Comparison of ENCODE assay signal across 10 cellular contexts in genomic region chr10:68082815-68083395, GRCh38. TPM values are rescaled to one million over a fixed set of nuclear protein-coding genes. Genes with fewer than 3 reads are reported as not detected.
DNase-seq lines count a peak whose midpoint lies in the region; ATAC-seq, FAIRE-seq and TF ChIP-seq lines count a peak whose summit lies in the region.
"Had no signal": no experiment of that assay in that cellular context is flagged by ENCODE, and none has a peak within 500 bp of the region (broad histone marks: within the 10 kb centered on the region; RNA-seq: fewer than 3 reads in every experiment).

No MANE protein-coding gene starts in this region.

- ATAC-seq in GM23338 (no peak), left ventricle myocardium superior (peak; percentile 14)
- ATAC-seq in stimulated activated naive CD8-positive, alpha-beta T cell treated with anti-CD3 and anti-CD28 coated beads, Interleukin-15, Interleukin-2, amounts not matched to agents 100 U/mL and 50 U/mL, for 24 hours: no peak

- no peaks in the 10 kb centered on the region for H3K79me2 ChIP-seq in GM23338 (replicated peaks; ENCODE audit: insufficient read depth)

- peaks cover 6% of the 10 kb centered on the region for H3F3A ChIP-seq in GM23338 (replicated peaks; ENCODE audit: low read depth)

- no peak overlapping the region for H2AFZ ChIP-seq in GM23338

- H3K27ac ChIP-seq in GM23338 (ENCODE audit: low read depth): no peak overlapping the region
- H3K27ac ChIP-seq in VCaP: no peak overlapping the region; the same call in 1 of the 2 replicates

- no peaks in the 10 kb centered on the region for H3K27me3 Mint-ChIP-seq in GM23338 (ENCODE audit: insufficient read depth, low read depth, poor library complexity)

- DNase-seq in GM23338 (ENCODE audit: low spot score) (peak; percentile 15), left ventricle myocardium superior (no peak), DMS153 (lab: John Stamatoyannopoulos, UW) (no peak), HTR-8/SVneo (ENCODE audit: insufficient read length, low spot score) (no peak), NOMO-1 treated with dmso at 0.1 percent for 144 hours (lab: John Stamatoyannopoulos, UW; ENCODE audit: unreplicated experiment) (no peak)
- DNase-seq in stimulated activated naive CD8-positive, alpha-beta T cell treated with anti-CD3 and anti-CD28 coated beads, Interleukin-15, Interleukin-2, amounts not matched to agents 100 U/mL and 50 U/mL, for 24 hours: no peak
- DNase-seq: NCI-H1930; stimulated activated CD4-positive, alpha-beta T cell treated with anti-CD3 and anti-CD28 coated beads, Interleukin-15, amount 100 ng/mL, for 24 hours had no signal

- H3K9me3 Mint-ChIP-seq in GM23338: no peaks in the 10 kb centered on the region

- TF ChIP-seq CTCF in GM23338 (conservative IDR thresholded peaks at IDR 0.05; ENCODE audit: low read depth in 2 of 2) (peak in 1 of 2 experiments; percentile 36; a peak in 3 of 4 replicates), VCaP (conservative IDR thresholded peaks at IDR 0.05) (peak; percentile 59)

- no peak overlapping the region for H3K27ac Mint-ChIP-seq in GM23338

- H3K27me3 ChIP-seq in GM23338 (ENCODE audit: insufficient read depth): no peaks in the 10 kb centered on the region

- H3K4me3 ChIP-seq in GM23338: no peak overlapping the region

- no peak overlapping the region for H3K4me2 ChIP-seq in GM23338

- intact Hi-C loops in left ventricle myocardium superior (cut with micrococcal nuclease): loop anchor here (5.0 kb wide), 1 partner anchor 74 kb away; no protein-coding TSS in a partner anchor

- H3K4me3 Mint-ChIP-seq in GM23338: no peak overlapping the region

- peaks cover 21% of the 10 kb centered on the region for H3K4me1 Mint-ChIP-seq in GM23338

- H3K36me3 Mint-ChIP-seq in GM23338 (ENCODE audit: low read depth): no peaks in the 10 kb centered on the region

- peaks cover 12% of the 10 kb centered on the region for H3K4me1 ChIP-seq in GM23338 (ENCODE audit: insufficient read depth)

- no peaks in the 10 kb centered on the region for H3K36me3 ChIP-seq in GM23338 (ENCODE audit: insufficient read depth)

- H3K9me2 ChIP-seq in GM23338 (ENCODE audit: insufficient read depth): no peaks in the 10 kb centered on the region

- FAIRE-seq in A204.1 (lab: Jason Lieb, UNC) (peak; percentile 99), HTR-8/SVneo (lab: Jason Lieb, UNC) (no peak)

- H4K20me1 ChIP-seq in GM23338 (replicated peaks; ENCODE audit: insufficient read depth): no peaks in the 10 kb centered on the region

TF ChIP-seq in GM23338, 12 proteins besides CTCF, POLR2A, EP300 and RAD21 (continues in another document):
- TF ChIP-seq ZNF114 (CRISPR knock-in tag; IDR thresholded peaks at IDR 0.05) (no peak), STAT1 (IDR thresholded peaks at IDR 0.05; ENCODE audit: unreplicated experiment) (no peak), EZH2phosphoT487 (IDR thresholded peaks at IDR 0.05; ENCODE audit: unreplicated experiment) (no peak), EZH2 (IDR thresholded peaks at IDR 0.05; ENCODE audit: low read depth, unreplicated experiment) (no peak), NANOG (IDR thresholded peaks at IDR 0.05; ENCODE audit: borderline replicate concordance) (no peak), REST (IDR thresholded peaks at IDR 0.05; ENCODE audit: unreplicated experiment) (no peak), ZNF462 (CRISPR knock-in tag; IDR thresholded peaks at IDR 0.05) (no peak), CREB1 (CRISPR knock-in tag; IDR thresholded peaks at IDR 0.05; ENCODE audit: low read depth) (no peak), JUNB (IDR thresholded peaks at IDR 0.05; ENCODE audit: unreplicated experiment) (no peak), POLR2AphosphoS5 (IDR thresholded peaks at IDR 0.05; ENCODE audit: low read depth) (no peak)

RNA-seq across cellular contexts. Expression of gene HERC4, which starts 7.8 kb away (rescaled TPM):
- total RNA-seq in GM23338 (2014; rRNA removed; shearing (Covaris generic)): 60.4 and 67.2 TPM in 2 replicates
- 16.2 and 20.1 TPM in 2 replicates for polyA plus RNA-seq in GM23338 (2016; fragmentation: Nextera tagmentation; extraction: Ambion mirVana)
- 28.3 TPM for total RNA-seq in left ventricle myocardium superior

RNA-seq across cellular contexts. Expression of gene MYPN, which starts 26.4 kb away (rescaled TPM):
- total RNA-seq in GM23338 (2014; rRNA removed; shearing (Covaris generic)): not detected in 2 replicates
- polyA plus RNA-seq in GM23338 (2016; fragmentation: Nextera tagmentation; extraction: Ambion mirVana): not detected in 2 replicates
- 107 TPM for total RNA-seq in left ventricle myocardium superior

Comparison
In these comparisons a context has a peak if more than half of its experiments do, and no peak if none do; other contexts are left out.
1. RNA of gene MYPN, which starts 26.4 kb away (total RNA-seq): 107 TPM in left ventricle myocardium superior (single experiment); not detected in GM23338; every median in the first group is over 100 times any median in the second.